Comparison of ENCODE assay signal across 5 cellular contexts in the genomic region with DNA sequence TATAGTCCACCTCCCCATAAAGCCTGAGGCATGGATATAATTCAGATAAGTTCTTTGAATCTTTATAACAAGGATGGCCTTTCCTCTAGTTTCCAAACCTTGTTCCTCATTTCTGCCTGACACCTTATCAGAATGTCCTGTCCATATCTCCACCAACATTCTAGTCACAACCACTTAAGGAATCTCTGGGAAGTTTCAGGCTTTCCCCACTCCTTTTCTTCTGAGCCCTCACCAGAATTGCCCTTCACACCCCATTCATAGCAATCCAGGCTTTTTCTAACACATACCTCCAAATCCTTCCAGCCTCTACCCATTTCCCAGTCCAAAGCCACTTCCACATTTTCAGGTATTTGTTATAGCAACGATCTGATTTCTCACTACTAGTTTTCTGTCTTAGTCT.
"Had no signal": no experiment of that assay in that cellular context is flagged by ENCODE, and none has a peak within 500 bp of the region (broad histone marks: within the 10 kb centered on the region; RNA-seq: fewer than 3 reads in every experiment).

No MANE protein-coding gene starts in this region.

- DNase-seq: IMR-90, KBM-7, KG1 had no signal

- H3K4me3 ChIP-seq: K562 had no signal

- H3K27ac ChIP-seq: HL-60 had no signal
